ENCODE assay signal across 18 cellular contexts in the genomic region with DNA sequence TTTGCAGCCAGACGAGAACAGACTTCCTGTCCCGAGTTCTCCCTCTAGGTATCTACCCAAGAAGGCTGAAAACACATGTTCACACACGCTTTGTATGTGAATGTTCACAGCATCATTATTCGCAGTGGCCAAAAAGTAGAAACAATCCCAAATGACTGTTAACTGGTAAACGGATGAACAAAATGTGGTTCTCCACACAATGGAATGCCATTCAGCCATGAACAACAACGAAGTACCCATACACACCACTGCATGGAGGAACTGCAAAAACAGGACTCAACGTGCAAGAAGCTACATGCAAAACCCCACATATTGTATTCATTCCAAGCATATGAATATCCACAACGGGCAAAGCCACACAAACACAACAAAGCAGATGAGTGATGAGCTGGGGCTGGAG.
"Had no signal": no experiment of that assay in that cellular context is flagged by ENCODE, and none has a peak within 500 bp of the region (broad histone marks: within the 10 kb centered on the region; RNA-seq: fewer than 3 reads in every experiment).

No MANE protein-coding gene starts in this region.

- DNase-seq: colonic mucosa; effector memory CD4-positive, alpha-beta T cell; gastrocnemius medialis; head of caudate nucleus; kidney; midbrain; naive thymus-derived CD4-positive, alpha-beta T cell; sigmoid colon; stimulated activated CD4-positive, alpha-beta T cell treated with anti-CD3 and anti-CD28 coated beads, Interleukin-4, amount 100 ng/mL, for 4 hours; stimulated activated naive CD8-positive, alpha-beta T cell treated with anti-CD3 and anti-CD28 coated beads, Interleukin-15, Interleukin-2, amounts not matched to agents 100 U/mL and 50 U/mL, for 24 hours; substantia nigra; testis; tibial artery had no signal

- H3K4me3 ChIP-seq: colonic mucosa, gastrocnemius medialis, neural progenitor cell, sigmoid colon, testis, tibial artery, upper lobe of left lung had no signal

- H3K9me3 ChIP-seq: colonic mucosa, gastrocnemius medialis, sigmoid colon, testis, upper lobe of left lung had no signal

- H3K36me3 ChIP-seq: colonic mucosa, gastrocnemius medialis, neural progenitor cell, sigmoid colon, tibial artery, upper lobe of left lung had no signal

- H3K27me3 ChIP-seq: colonic mucosa, gastrocnemius medialis, neural progenitor cell, sigmoid colon, testis, tibial artery, upper lobe of left lung had no signal

- H3K4me1 ChIP-seq: colonic mucosa, gastrocnemius medialis, neural progenitor cell, parathyroid adenoma, sigmoid colon, testis, tibial artery had no signal

- H3K27ac ChIP-seq: colonic mucosa, gastrocnemius medialis, neural progenitor cell, parathyroid adenoma, sigmoid colon, testis, tibial artery, upper lobe of left lung had no signal

- ATAC-seq: gastrocnemius medialis; left lobe of liver; naive thymus-derived CD4-positive, alpha-beta T cell; stimulated activated memory B cell treated with anti-CD40 and anti-IgM and Interleukin-4, amounts not matched to agents 10 μg/mL and 1 μg/mL and 100 μg/mL, for 72 hours; stimulated activated naive CD8-positive, alpha-beta T cell treated with anti-CD3 and anti-CD28 coated beads, Interleukin-15, Interleukin-2, amounts not matched to agents 100 U/mL and 50 U/mL, for 24 hours had no signal
